ENCODE assay signal across 18 cellular contexts in the genomic region with DNA sequence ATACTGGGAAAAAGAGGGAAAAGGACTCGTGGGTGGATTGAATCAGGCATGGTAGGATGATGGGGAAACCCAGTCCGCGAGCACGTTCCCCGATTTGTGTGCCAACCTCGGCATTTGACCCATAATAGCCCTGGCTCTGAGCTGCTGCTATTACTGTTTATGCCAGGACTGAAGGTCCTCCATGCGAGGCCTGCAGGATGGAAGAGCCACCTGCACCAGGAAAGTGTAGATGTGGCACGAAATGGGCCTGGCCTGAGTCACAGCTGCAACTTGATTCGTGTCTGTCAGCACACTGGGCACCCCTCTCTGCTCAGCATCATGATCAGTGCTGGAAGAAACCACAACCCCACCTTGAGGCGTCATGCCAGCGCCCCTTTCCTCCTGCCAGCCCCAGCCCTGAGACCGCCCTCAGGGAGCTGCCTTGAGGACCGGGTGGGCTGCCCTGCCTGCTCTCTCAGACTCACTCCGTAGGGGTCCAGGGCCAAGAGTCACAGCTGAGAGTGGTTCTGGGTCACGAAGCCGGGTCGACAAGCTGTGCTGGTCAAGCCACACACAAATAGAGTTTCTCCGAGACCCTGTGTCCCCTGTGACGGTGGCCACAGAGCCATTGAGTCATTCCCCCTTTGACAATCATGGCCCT.
A peak's percentile ranks its signal among the peaks of the same experiment; 100 is the strongest.
DNase-seq lines count a peak whose midpoint lies in the region; ATAC-seq and TF ChIP-seq lines count a peak whose summit lies in the region.
"Had no signal": no experiment of that assay in that cellular context is flagged by ENCODE, and none has a peak within 500 bp of the region (broad histone marks: within the 10 kb centered on the region; RNA-seq: fewer than 3 reads in every experiment).

No MANE protein-coding gene starts in this region.

- no peaks in the 10 kb centered on the region for H4K20me1 ChIP-seq in osteoblast (ENCODE audit: insufficient read depth, low read length)
- no peaks in the 10 kb centered on the region for H4K20me1 ChIP-seq in Karpas-422 (ENCODE audit: insufficient read depth, low read depth, low read length)

- H3K4me3 ChIP-seq in NT2/D1 (ENCODE audit: insufficient read length, low read depth) (no peak overlapping the region), esophagus muscularis mucosa (no peak overlapping the region), osteoblast (ENCODE audit: insufficient read depth, low read length) (no peak overlapping the region), Karpas-422 (ENCODE audit: low read length) (no peak overlapping the region)
- H3K4me3 ChIP-seq: A549, GM12878 had no signal

- H3K36me3 ChIP-seq in NT2/D1 (ENCODE audit: insufficient read depth, insufficient read length, low read length), result peaks cover 19% of the 10 kb centered on the region
- peaks cover 9 to 33% (median 15%) of the 10 kb centered on the region in 4 donors for H3K36me3 ChIP-seq in esophagus muscularis mucosa
- no peaks in the 10 kb centered on the region for H3K36me3 ChIP-seq in osteoblast (ENCODE audit: insufficient read depth, low read length)
- no peaks in the 10 kb centered on the region for H3K36me3 ChIP-seq in Karpas-422 (ENCODE audit: insufficient read depth, low read length)

- H3K4me1 ChIP-seq in NT2/D1 (ENCODE audit: insufficient read depth, insufficient read length), result peaks cover 21% of the 10 kb centered on the region
- peaks cover 0 to 63% (median 58%) of the 10 kb centered on the region in 4 donors for H3K4me1 ChIP-seq in esophagus muscularis mucosa
- H3K4me1 ChIP-seq in osteoblast (ENCODE audit: insufficient read depth, low read length), result no peaks in the 10 kb centered on the region
- H3K4me1 ChIP-seq in Karpas-422 (ENCODE audit: low read length), result no peaks in the 10 kb centered on the region
- H3K4me1 ChIP-seq: A549 had no signal

- peak overlapping the region; percentile 36 for H3K9ac ChIP-seq in NT2/D1 (ENCODE audit: insufficient read length, low read depth)
- no peak overlapping the region for H3K9ac ChIP-seq in Karpas-422 (ENCODE audit: low read length)

- DNase-seq in Right ventricle myocardium superior, result peak; percentile 37
- no peak for DNase-seq in cardiac septum (ENCODE audit: low spot score)
- no peak for DNase-seq in NT2/D1 (ENCODE audit: low read depth, low spot score)
- no peak for DNase-seq in esophagus muscularis mucosa (ENCODE audit: extremely low spot score)
- DNase-seq in osteoblast (ENCODE audit: insufficient read length, low spot score, missing footprints), result peak; percentile 76
- no peak for DNase-seq in Karpas-422
- DNase-seq in NCI-H2171 (lab: John Stamatoyannopoulos, UW), result no peak
- no peak for DNase-seq in activated CD4-positive, alpha-beta T cell treated with anti-CD3 and anti-CD28 coated beads for 48 hours
- DNase-seq: AML-193; Calu3; CD8-positive, alpha-beta T cell; DMS79 treated with DMSO at 0.1 percent for 48 hours; EL; HCEC 1CT had no signal

- TF ChIP-seq POLR2A in esophagus muscularis mucosa (IDR thresholded peaks at IDR 0.05; ENCODE audit: low read depth), result no peak

- no peak for ATAC-seq in Right ventricle myocardium superior (ENCODE audit: poor library complexity)
- ATAC-seq: A549; CD8-positive, alpha-beta T cell; GM12878 had no signal

- no peak overlapping the region for H3K4me2 ChIP-seq in osteoblast (ENCODE audit: insufficient read depth, low read length)
- H3K4me2 ChIP-seq in Karpas-422 (ENCODE audit: low read depth, low read length, poor library complexity, severe bottlenecking), result no peak overlapping the region
- H3K4me2 ChIP-seq: A549 had no signal

- no peak overlapping the region for H2AFZ ChIP-seq in osteoblast (ENCODE audit: low read length)
- H2AFZ ChIP-seq in Karpas-422 (ENCODE audit: low read length), result no peak overlapping the region

- no peak for TF ChIP-seq CTCF in esophagus muscularis mucosa (IDR thresholded peaks at IDR 0.05)
- no peak for TF ChIP-seq CTCF in osteoblast (IDR thresholded peaks at IDR 0.05; ENCODE audit: extremely low read depth, low read depth, low read length)

- WGBS in esophagus muscularis mucosa, result 83% methylated on average over 19 of the region's 19 CpGs

- no peak for TF ChIP-seq EP300 in esophagus muscularis mucosa (IDR thresholded peaks at IDR 0.05)

- H3K27me3 ChIP-seq in NT2/D1 (ENCODE audit: insufficient read depth, insufficient read length) (no peaks in the 10 kb centered on the region), esophagus muscularis mucosa (no peaks in the 10 kb centered on the region), osteoblast (ENCODE audit: insufficient read depth, low read length) (no peaks in the 10 kb centered on the region), Karpas-422 (ENCODE audit: low read length) (no peaks in the 10 kb centered on the region)

- H3K79me2 ChIP-seq in osteoblast (ENCODE audit: insufficient read depth, low read length) (no peaks in the 10 kb centered on the region), Karpas-422 (ENCODE audit: low read length) (no peaks in the 10 kb centered on the region)

- H3K9me3 ChIP-seq in NT2/D1 (ENCODE audit: insufficient read depth, low read length), result no peaks in the 10 kb centered on the region
- H3K9me3 ChIP-seq in esophagus muscularis mucosa, result no peaks in the 10 kb centered on the region
- no peaks in the 10 kb centered on the region for H3K9me3 ChIP-seq in osteoblast (ENCODE audit: low read depth, low read length)
- H3K9me3 ChIP-seq in Karpas-422 (ENCODE audit: low read length), result no peaks in the 10 kb centered on the region
- H3K9me3 ChIP-seq: A549 had no signal

- intact Hi-C loops in Right ventricle myocardium superior (cut with DNase I), result no loop called here
- intact Hi-C loops in cardiac septum (cut with DNase I), result no loop called here
- intact Hi-C loops in esophagus muscularis mucosa (cut with DNase I), result no loop called here

- H3K27ac ChIP-seq in esophagus muscularis mucosa (replicated peaks in 1 of 4) (peak overlapping the region in 3 of 4 donors; percentile 36 to 95 (median 94)), osteoblast (ENCODE audit: low read depth, low read length) (no peak overlapping the region), Karpas-422 (ENCODE audit: low read length) (no peak overlapping the region)
- H3K27ac ChIP-seq: 22Rv1, A549, HL-60 had no signal

- H3K9me2 ChIP-seq in Karpas-422 (replicated peaks; ENCODE audit: insufficient read depth, low read length), result no peaks in the 10 kb centered on the region

Comparison
In these comparisons a context has a peak if more than half of its experiments do, and no peak if none do; other contexts are left out.
1. DNase-seq: peak in Right ventricle myocardium superior (single experiment) and osteoblast (single experiment); none in cardiac septum (single experiment), NT2/D1 (single experiment), esophagus muscularis mucosa (single experiment), Karpas-422 (single experiment), NCI-H2171 (single experiment) and activated CD4-positive, alpha-beta T cell treated with anti-CD3 and anti-CD28 coated beads for 48 hours (single experiment).
2. H3K27ac ChIP-seq: peak in esophagus muscularis mucosa (3 of 4); none in osteoblast (single experiment) and Karpas-422 (single experiment).